In the genomic region with DNA sequence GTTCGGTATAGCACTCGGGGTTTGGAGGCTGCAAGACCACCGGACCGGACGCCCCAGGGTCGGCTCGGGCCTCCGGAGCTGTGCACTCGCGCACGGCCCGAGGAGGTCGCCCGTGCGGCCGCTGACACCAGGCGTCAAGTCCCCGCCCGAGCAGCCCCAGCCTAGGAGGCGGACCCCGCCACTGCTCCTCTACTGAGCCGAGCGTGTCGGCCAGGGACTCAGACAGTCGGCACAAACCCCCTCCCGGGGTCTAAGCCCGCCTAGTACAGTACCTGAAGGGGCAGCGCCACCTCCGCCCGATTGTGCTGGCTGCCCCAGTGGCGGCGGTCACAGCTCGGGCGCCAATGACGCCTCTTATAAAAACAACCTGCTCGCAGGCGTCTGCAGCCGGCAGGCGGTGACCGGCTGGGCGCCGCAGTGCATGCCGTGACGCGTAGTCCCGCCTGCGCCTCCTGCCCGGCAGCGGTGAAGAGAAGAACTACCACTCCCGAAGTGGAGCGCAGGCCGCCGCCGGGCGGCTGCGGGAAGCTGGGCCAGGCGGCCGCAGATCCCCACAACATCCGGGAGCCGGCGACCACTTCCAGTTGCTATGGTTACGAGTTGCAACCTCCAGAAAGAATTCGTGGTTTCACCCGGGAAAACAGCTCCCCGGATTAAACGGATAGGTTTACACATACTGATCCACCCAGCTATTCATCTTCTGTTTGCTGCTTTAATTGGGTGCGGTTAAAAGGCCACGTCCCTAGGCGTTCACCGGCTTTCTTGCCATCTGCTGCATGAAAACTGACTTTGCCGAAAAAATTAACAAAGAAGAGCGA, we compare ENCODE assay signal across 1 cellular context.
TF ChIP-seq lines count a peak whose summit lies in the region.

A gene with protein sequence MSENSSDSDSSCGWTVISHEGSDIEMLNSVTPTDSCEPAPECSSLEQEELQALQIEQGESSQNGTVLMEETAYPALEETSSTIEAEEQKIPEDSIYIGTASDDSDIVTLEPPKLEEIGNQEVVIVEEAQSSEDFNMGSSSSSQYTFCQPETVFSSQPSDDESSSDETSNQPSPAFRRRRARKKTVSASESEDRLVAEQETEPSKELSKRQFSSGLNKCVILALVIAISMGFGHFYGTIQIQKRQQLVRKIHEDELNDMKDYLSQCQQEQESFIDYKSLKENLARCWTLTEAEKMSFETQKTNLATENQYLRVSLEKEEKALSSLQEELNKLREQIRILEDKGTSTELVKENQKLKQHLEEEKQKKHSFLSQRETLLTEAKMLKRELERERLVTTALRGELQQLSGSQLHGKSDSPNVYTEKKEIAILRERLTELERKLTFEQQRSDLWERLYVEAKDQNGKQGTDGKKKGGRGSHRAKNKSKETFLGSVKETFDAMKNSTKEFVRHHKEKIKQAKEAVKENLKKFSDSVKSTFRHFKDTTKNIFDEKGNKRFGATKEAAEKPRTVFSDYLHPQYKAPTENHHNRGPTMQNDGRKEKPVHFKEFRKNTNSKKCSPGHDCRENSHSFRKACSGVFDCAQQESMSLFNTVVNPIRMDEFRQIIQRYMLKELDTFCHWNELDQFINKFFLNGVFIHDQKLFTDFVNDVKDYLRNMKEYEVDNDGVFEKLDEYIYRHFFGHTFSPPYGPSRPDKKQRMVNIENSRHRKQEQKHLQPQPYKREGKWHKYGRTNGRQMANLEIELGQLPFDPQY (minus strand): TSS at position 411 of the 818 bp plus-strand sequence. CDS start 18,935 bp downstream, outside the sequence.
A gene with protein sequence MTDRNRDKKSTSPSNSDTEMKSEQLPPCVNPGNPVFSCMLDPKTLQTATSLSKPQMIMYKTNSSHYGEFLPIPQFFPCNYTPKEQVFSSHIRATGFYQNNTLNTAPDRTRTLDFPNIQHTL (plus strand): TSS at position 547 of the 818 bp plus-strand sequence. CDS start 274 bp downstream, outside the sequence.

TF ChIP-seq in H1, 55 proteins besides CTCF, POLR2A, EP300 and RAD21:
- TF ChIP-seq TAF1 (IDR thresholded peaks at IDR 0.05; ENCODE audit: low read depth, low read length) (peak; percentile 78), KDM4A (IDR thresholded peaks at IDR 0.05; ENCODE audit: low read depth, low read length, severe bottlenecking) (peak; percentile 73), YY1 (IDR thresholded peaks at IDR 0.05; ENCODE audit: low read depth, low read length) (0 out of 2 replicates have a peak, but pooled peaks have one; percentile 46), TAF7 (optimal IDR thresholded peaks at IDR 0.05; ENCODE audit: borderline replicate concordance, low read depth, low read length) (peak; percentile 74), TBP (IDR thresholded peaks at IDR 0.05; ENCODE audit: low read depth, low read length) (peak; percentile 77), PHF8 (conservative IDR thresholded peaks at IDR 0.05; ENCODE audit: low read depth, low read length) (peak; percentile 56), BRCA1 (IDR thresholded peaks at IDR 0.05; ENCODE audit: low read depth, low read length) (no peak), TCF12 (IDR thresholded peaks at IDR 0.05; ENCODE audit: low read depth, low read length) (no peak), ASH2L (IDR thresholded peaks at IDR 0.05; ENCODE audit: low read length) (peak; percentile 82), JUN (IDR thresholded peaks at IDR 0.05; ENCODE audit: low read depth, low read length) (no peak), SIN3A (conservative IDR thresholded peaks at IDR 0.05 in 1 of 2, IDR thresholded peaks at IDR 0.05 in 1 of 2; ENCODE audit: low read depth in 1 of 2, low read length in 2 of 2) (peak; percentile 78 to 92; a peak in 1 of 4 replicates), NANOG (IDR thresholded peaks at IDR 0.05; ENCODE audit: insufficient read depth, low read depth, low read length, poor library complexity, severe bottlenecking) (no peak), KDM5A (IDR thresholded peaks at IDR 0.05; ENCODE audit: low read length) (no peak), SP1 (IDR thresholded peaks at IDR 0.05; ENCODE audit: low read depth, low read length) (peak; percentile 34; the same call in 1 of the 2 replicates), CTBP2 (IDR thresholded peaks at IDR 0.05; ENCODE audit: borderline replicate concordance, insufficient read depth, insufficient read length, low read length) (no peak), RBBP5 (IDR thresholded peaks at IDR 0.05; ENCODE audit: borderline replicate concordance, low read depth, low read length) (peak; percentile 75; the same call in 1 of the 2 replicates), TEAD4 (IDR thresholded peaks at IDR 0.05; ENCODE audit: low read depth, low read length) (no peak; the same call in 1 of the 2 replicates), CREB1 (IDR thresholded peaks at IDR 0.05) (peak; percentile 91), SIX5 (IDR thresholded peaks at IDR 0.05; ENCODE audit: low read depth, low read length) (peak; percentile 58; the same call in 1 of the 2 replicates)
- TF ChIP-seq, protein P1, sequence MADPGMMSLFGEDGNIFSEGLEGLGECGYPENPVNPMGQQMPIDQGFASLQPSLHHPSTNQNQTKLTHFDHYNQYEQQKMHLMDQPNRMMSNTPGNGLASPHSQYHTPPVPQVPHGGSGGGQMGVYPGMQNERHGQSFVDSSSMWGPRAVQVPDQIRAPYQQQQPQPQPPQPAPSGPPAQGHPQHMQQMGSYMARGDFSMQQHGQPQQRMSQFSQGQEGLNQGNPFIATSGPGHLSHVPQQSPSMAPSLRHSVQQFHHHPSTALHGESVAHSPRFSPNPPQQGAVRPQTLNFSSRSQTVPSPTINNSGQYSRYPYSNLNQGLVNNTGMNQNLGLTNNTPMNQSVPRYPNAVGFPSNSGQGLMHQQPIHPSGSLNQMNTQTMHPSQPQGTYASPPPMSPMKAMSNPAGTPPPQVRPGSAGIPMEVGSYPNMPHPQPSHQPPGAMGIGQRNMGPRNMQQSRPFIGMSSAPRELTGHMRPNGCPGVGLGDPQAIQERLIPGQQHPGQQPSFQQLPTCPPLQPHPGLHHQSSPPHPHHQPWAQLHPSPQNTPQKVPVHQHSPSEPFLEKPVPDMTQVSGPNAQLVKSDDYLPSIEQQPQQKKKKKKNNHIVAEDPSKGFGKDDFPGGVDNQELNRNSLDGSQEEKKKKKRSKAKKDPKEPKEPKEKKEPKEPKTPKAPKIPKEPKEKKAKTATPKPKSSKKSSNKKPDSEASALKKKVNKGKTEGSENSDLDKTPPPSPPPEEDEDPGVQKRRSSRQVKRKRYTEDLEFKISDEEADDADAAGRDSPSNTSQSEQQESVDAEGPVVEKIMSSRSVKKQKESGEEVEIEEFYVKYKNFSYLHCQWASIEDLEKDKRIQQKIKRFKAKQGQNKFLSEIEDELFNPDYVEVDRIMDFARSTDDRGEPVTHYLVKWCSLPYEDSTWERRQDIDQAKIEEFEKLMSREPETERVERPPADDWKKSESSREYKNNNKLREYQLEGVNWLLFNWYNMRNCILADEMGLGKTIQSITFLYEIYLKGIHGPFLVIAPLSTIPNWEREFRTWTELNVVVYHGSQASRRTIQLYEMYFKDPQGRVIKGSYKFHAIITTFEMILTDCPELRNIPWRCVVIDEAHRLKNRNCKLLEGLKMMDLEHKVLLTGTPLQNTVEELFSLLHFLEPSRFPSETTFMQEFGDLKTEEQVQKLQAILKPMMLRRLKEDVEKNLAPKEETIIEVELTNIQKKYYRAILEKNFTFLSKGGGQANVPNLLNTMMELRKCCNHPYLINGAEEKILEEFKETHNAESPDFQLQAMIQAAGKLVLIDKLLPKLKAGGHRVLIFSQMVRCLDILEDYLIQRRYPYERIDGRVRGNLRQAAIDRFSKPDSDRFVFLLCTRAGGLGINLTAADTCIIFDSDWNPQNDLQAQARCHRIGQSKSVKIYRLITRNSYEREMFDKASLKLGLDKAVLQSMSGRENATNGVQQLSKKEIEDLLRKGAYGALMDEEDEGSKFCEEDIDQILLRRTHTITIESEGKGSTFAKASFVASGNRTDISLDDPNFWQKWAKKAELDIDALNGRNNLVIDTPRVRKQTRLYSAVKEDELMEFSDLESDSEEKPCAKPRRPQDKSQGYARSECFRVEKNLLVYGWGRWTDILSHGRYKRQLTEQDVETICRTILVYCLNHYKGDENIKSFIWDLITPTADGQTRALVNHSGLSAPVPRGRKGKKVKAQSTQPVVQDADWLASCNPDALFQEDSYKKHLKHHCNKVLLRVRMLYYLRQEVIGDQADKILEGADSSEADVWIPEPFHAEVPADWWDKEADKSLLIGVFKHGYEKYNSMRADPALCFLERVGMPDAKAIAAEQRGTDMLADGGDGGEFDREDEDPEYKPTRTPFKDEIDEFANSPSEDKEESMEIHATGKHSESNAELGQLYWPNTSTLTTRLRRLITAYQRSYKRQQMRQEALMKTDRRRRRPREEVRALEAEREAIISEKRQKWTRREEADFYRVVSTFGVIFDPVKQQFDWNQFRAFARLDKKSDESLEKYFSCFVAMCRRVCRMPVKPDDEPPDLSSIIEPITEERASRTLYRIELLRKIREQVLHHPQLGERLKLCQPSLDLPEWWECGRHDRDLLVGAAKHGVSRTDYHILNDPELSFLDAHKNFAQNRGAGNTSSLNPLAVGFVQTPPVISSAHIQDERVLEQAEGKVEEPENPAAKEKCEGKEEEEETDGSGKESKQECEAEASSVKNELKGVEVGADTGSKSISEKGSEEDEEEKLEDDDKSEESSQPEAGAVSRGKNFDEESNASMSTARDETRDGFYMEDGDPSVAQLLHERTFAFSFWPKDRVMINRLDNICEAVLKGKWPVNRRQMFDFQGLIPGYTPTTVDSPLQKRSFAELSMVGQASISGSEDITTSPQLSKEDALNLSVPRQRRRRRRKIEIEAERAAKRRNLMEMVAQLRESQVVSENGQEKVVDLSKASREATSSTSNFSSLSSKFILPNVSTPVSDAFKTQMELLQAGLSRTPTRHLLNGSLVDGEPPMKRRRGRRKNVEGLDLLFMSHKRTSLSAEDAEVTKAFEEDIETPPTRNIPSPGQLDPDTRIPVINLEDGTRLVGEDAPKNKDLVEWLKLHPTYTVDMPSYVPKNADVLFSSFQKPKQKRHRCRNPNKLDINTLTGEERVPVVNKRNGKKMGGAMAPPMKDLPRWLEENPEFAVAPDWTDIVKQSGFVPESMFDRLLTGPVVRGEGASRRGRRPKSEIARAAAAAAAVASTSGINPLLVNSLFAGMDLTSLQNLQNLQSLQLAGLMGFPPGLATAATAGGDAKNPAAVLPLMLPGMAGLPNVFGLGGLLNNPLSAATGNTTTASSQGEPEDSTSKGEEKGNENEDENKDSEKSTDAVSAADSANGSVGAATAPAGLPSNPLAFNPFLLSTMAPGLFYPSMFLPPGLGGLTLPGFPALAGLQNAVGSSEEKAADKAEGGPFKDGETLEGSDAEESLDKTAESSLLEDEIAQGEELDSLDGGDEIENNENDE (IDR thresholded peaks at IDR 0.05; ENCODE audit: insufficient replicate concordance, low read length), result peak; percentile 56
- TF ChIP-seq, protein P2, sequence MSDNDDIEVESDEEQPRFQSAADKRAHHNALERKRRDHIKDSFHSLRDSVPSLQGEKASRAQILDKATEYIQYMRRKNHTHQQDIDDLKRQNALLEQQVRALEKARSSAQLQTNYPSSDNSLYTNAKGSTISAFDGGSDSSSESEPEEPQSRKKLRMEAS (IDR thresholded peaks at IDR 0.05), result peak; percentile 44; the same call in 1 of the 2 replicates
- TF ChIP-seq, protein P3, sequence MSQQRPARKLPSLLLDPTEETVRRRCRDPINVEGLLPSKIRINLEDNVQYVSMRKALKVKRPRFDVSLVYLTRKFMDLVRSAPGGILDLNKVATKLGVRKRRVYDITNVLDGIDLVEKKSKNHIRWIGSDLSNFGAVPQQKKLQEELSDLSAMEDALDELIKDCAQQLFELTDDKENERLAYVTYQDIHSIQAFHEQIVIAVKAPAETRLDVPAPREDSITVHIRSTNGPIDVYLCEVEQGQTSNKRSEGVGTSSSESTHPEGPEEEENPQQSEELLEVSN (IDR thresholded peaks at IDR 0.05), result peak; percentile 34; the same call in 1 of the 2 replicates
- TF ChIP-seq, protein P4, sequence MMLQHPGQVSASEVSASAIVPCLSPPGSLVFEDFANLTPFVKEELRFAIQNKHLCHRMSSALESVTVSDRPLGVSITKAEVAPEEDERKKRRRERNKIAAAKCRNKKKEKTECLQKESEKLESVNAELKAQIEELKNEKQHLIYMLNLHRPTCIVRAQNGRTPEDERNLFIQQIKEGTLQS (IDR thresholded peaks at IDR 0.05; ENCODE audit: insufficient read depth, low read depth, low read length), result 0 out of 2 replicates have a peak, but pooled peaks have one; percentile 25
